Comparison of ENCODE assay signal across 6 cellular contexts in the genomic region with DNA sequence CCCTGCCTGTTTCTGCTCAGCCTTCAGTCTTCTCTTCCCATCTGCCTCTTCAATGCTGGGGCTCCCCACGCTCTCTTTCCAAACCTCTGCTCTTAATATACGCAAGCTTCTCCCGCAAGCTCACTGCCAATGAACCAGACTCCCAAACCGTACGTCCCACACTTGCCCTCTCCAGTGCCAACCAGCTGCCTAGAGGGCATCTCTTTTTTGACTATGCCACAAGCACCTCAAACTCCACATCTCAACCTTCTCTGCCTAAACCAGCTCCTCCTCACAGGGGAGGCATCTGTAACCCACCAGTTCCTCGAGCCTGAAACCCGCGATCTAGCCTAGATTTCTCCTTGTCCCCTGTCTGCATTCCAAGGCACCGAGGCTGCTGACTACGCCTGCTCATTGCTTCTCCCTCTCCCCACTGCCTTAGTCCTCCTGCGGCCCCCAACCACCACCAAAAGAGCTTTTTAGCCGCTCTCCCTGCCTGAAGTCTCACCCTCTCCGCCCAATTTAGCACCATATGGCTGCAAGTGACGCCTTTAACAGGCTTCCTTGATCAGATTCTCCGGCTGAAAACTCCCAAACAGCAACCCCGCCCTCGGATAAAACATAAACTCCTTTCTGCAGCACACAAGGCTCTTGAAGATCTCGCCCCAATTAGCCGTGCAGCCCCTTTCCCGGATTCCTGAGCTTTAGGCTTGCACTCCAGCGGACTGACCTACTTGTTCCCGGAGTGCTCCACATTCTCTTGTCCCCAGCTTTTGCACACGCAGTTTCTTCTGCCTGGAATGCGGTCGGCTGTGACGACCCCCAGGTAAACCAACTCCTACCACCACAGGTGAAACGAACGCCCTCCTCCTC. TPM values are rescaled to one million over a fixed set of nuclear protein-coding genes. Genes with fewer than 3 reads are reported as not detected.
A peak's percentile ranks its signal among the peaks of the same experiment; 100 is the strongest.
DNase-seq lines count a peak whose midpoint lies in the region; ATAC-seq lines count a peak whose summit lies in the region.

No MANE protein-coding gene starts in this region.

- H3K27me3 Mint-ChIP-seq in activated T-helper 17 cell treated with anti-CD3 and anti-CD28 coated beads, Interleukin-2, amount 50 U/mL, for 72 hours, result no peaks in the 10 kb centered on the region

- H3K36me3 Mint-ChIP-seq in activated T-helper 17 cell treated with anti-CD3 and anti-CD28 coated beads, Interleukin-2, amount 50 U/mL, for 72 hours (ENCODE audit: low read depth), result peaks cover 32% of the 10 kb centered on the region

- peak; percentile 10 for DNase-seq in HK-2 (ENCODE audit: unreplicated experiment)
- DNase-seq in medulla oblongata (ENCODE audit: extremely low spot score), result peak; percentile 5
- no peak for DNase-seq in NCI-H1105 treated with DMSO at 0.1 percent for 48 hours (lab: John Stamatoyannopoulos, UW)
- DNase-seq in NCI-H748 (lab: John Stamatoyannopoulos, UW; ENCODE audit: unreplicated experiment), result no peak

- no peak for ATAC-seq in activated T-helper 17 cell treated with anti-CD3 and anti-CD28 coated beads, Interleukin-2, amount 50 U/mL, for 72 hours (replicated peaks)
- ATAC-seq in GM18861 (IDR thresholded peaks at IDR 0.05; ENCODE audit: unreplicated experiment), result no peak

- no peaks in the 10 kb centered on the region for H3K9me3 Mint-ChIP-seq in activated T-helper 17 cell treated with anti-CD3 and anti-CD28 coated beads, Interleukin-2, amount 50 U/mL, for 72 hours

- H3K4me1 Mint-ChIP-seq in activated T-helper 17 cell treated with anti-CD3 and anti-CD28 coated beads, Interleukin-2, amount 50 U/mL, for 72 hours, result peaks cover 42% of the 10 kb centered on the region

- peak overlapping the region; percentile 81 for H3K27ac Mint-ChIP-seq in activated T-helper 17 cell treated with anti-CD3 and anti-CD28 coated beads, Interleukin-2, amount 50 U/mL, for 72 hours

- peak overlapping the region; percentile 89 for H3K4me3 Mint-ChIP-seq in activated T-helper 17 cell treated with anti-CD3 and anti-CD28 coated beads, Interleukin-2, amount 50 U/mL, for 72 hours

RNA-seq across cellular contexts. Expression of gene GGA2, which starts 1.5 kb away (rescaled TPM):
- 100 to 1,000 TPM in 1 of 2 donors, 10 to 100 TPM in 1; 87.2 to 138 TPM for total RNA-seq in activated T-helper 17 cell treated with anti-CD3 and anti-CD28 coated beads, Interleukin-2, amount 50 U/mL, for 72 hours

RNA-seq across cellular contexts. Expression of gene EARS2, which starts 48.3 kb away (rescaled TPM):
- 10 to 100 TPM; 23.1 to 25.3 TPM for total RNA-seq in activated T-helper 17 cell treated with anti-CD3 and anti-CD28 coated beads, Interleukin-2, amount 50 U/mL, for 72 hours

RNA-seq across cellular contexts. Expression of gene UBFD1, which starts 48.7 kb away (rescaled TPM):
- total RNA-seq in activated T-helper 17 cell treated with anti-CD3 and anti-CD28 coated beads, Interleukin-2, amount 50 U/mL, for 72 hours, result 10 to 100 TPM; 42.1 to 58.2 TPM

RNA-seq across cellular contexts. Expression of gene COG7, which starts 55.8 kb away (rescaled TPM):
- 10 to 100 TPM; 21.2 to 29.4 TPM for total RNA-seq in activated T-helper 17 cell treated with anti-CD3 and anti-CD28 coated beads, Interleukin-2, amount 50 U/mL, for 72 hours

Comparison
In these comparisons a context has a peak if more than half of its experiments do, and no peak if none do; other contexts are left out.
1. DNase-seq: peak in HK-2 (single experiment) and medulla oblongata (single experiment); none in NCI-H1105 treated with DMSO at 0.1 percent for 48 hours (single experiment) and NCI-H748 (single experiment).